Comparison of ENCODE assay signal across 1 cellular context in genomic region chr5:159978358-159978757, GRCh38.
TF ChIP-seq lines count a peak whose summit lies in the region.

No MANE protein-coding gene starts in this region.

TF ChIP-seq in IMR-90, 13 proteins besides CTCF, POLR2A, EP300 and RAD21 (continued from another document):
- TF ChIP-seq USF2 (IDR thresholded peaks at IDR 0.05; ENCODE audit: low read depth, low read length) = no peak
- TF ChIP-seq BHLHE40 (IDR thresholded peaks at IDR 0.05; ENCODE audit: low read depth, low read length) = no peak
- TF ChIP-seq MAFK (IDR thresholded peaks at IDR 0.05; ENCODE audit: low read depth, low read length) = no peak
- no peak for TF ChIP-seq CHD1 (IDR thresholded peaks at IDR 0.05; ENCODE audit: low read depth, low read length)
TF ChIP-seq in IMR-90: peak in this region for 0.
